8 cellular contexts compared by ENCODE assay signal in the genomic region with DNA sequence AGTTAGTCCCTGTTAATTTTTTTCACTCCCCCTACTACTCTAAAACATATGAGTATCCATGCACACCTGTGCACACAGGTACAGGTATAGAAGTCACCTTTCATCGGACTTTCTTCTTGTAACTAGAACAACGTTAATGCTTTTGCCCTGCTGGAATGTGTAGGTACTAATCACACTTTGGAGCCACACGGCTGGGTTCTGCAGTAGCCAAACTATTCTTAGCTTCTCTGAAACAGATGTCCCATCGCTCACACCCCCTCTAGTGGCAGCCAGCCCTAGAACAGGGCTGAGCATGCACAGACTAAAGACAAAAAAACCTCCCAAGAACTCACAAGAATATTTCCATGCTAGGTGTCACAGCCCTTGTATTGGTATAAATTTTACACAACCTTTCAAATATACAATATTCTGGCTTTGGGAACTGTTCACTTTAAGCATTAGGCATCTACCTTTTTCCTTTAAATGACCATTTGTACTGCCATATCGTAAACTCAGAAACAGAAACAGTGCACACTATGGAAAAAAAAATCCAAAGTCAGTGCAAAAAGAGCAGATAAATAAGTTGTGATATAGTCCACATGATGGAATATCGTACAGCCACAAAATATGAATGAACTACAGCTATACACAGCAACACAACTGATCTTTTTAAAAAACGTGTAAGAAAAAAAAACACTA.
DNase-seq lines count a peak whose midpoint lies in the region; ATAC-seq and TF ChIP-seq lines count a peak whose summit lies in the region.

No MANE protein-coding gene starts in this region.

- no peaks in the 10 kb centered on the region for H3K27me3 Mint-ChIP-seq in effector memory CD8-positive, alpha-beta T cell

- peaks cover 12 to 13% of the 10 kb centered on the region in 2 donors for H3K4me1 Mint-ChIP-seq in effector memory CD8-positive, alpha-beta T cell (ENCODE audit: low read depth in 2 of 2)

- DNase-seq in AG09319 (ENCODE audit: extremely low read depth, low read depth) = no peak
- peak; percentile 49 for DNase-seq in NCI-H446 treated with DMSO at 0.1 percent for 48 hours (lab: John Stamatoyannopoulos, UW)
- peak; percentile 59 to 62 for DNase-seq in activated CD4-positive, alpha-beta T cell treated with anti-CD3 and anti-CD28 coated beads, Interleukin-2, amount 50 U/mL, for 48 hours
- DNase-seq in effector memory CD8-positive, alpha-beta T cell = peak in 2 of 3 experiments; percentile 5
- DNase-seq in midbrain (lab: John Stamatoyannopoulos, UW) = peak; percentile 76
- peak in 4 of 6 experiments; percentile 8 to 50 (median 46) for DNase-seq in stimulated activated naive CD4-positive, alpha-beta T cell (lab: John Stamatoyannopoulos, UW)

- H3K4me3 Mint-ChIP-seq in effector memory CD8-positive, alpha-beta T cell = no peak overlapping the region

- no peak overlapping the region for H3K27ac Mint-ChIP-seq in effector memory CD8-positive, alpha-beta T cell

- no peaks in the 10 kb centered on the region for H3K36me3 Mint-ChIP-seq in effector memory CD8-positive, alpha-beta T cell (ENCODE audit: insufficient read depth)

- no peaks in the 10 kb centered on the region for H3K9me3 Mint-ChIP-seq in effector memory CD8-positive, alpha-beta T cell

- peak; percentile 99 for TF ChIP-seq CTCF in AG09319 (IDR thresholded peaks at IDR 0.05; ENCODE audit: low read depth, low read length)

- peak; percentile 86 for ATAC-seq in GM18861 (IDR thresholded peaks at IDR 0.05; ENCODE audit: unreplicated experiment)
- ATAC-seq in HG02981 (IDR thresholded peaks at IDR 0.05; ENCODE audit: unreplicated experiment) = peak; percentile 89
- peak; percentile 54 for ATAC-seq in effector memory CD8-positive, alpha-beta T cell (replicated peaks)
